Comparison of ENCODE assay signal across 11 cellular contexts in genomic region chr6:155026366-155027045, GRCh38. TPM values are rescaled to one million over a fixed set of nuclear protein-coding genes. Genes with fewer than 3 reads are reported as not detected.
DNase-seq lines count a peak whose midpoint lies in the region; ATAC-seq, FAIRE-seq and TF ChIP-seq lines count a peak whose summit lies in the region.
"Had no signal": no experiment of that assay in that cellular context is flagged by ENCODE, and none has a peak within 500 bp of the region (broad histone marks: within the 10 kb centered on the region; RNA-seq: fewer than 3 reads in every experiment).

No MANE protein-coding gene starts in this region.

- H3K4me3 ChIP-seq in right cardiac atrium (ENCODE audit: low read length) (no peak overlapping the region), right atrium auricular region (no peak overlapping the region), kidney (ENCODE audit: low read length in 2 of 2) (no peak overlapping the region)

- WGBS in right cardiac atrium, result 92% methylated on average over 6 of the region's 6 CpGs

- H3K27me3 ChIP-seq in right cardiac atrium (ENCODE audit: control insufficient read depth, insufficient read depth) (no peaks in the 10 kb centered on the region), right atrium auricular region (no peaks in the 10 kb centered on the region)

- peak in 2 of 3 donors; percentile 21 to 49 for DNase-seq in right cardiac atrium
- DNase-seq in right atrium auricular region (ENCODE audit: low spot score), result no peak
- DNase-seq in SW480 (ENCODE audit: low spot score), result peak; percentile 69
- DNase-seq in glomerular visceral epithelial cell (ENCODE audit: extremely low spot score), result peak; percentile 94
- peak; percentile 26 for DNase-seq in ureter (ENCODE audit: low spot score)
- DNase-seq in kidney, result no peak
- DNase-seq: CD4-positive, alpha-beta memory T cell; Kasumi-1; stimulated activated naive CD4-positive, alpha-beta T cell treated with Interleukin-2 at 50 U/mL for 16 hours had no signal

- TF ChIP-seq CTCF in right atrium auricular region (IDR thresholded peaks at IDR 0.05) (no peak), kidney (IDR thresholded peaks at IDR 0.05; ENCODE audit: borderline replicate concordance, extremely low read depth, insufficient read depth) (no peak)

- H3K4me1 ChIP-seq in right cardiac atrium (ENCODE audit: control insufficient read depth, insufficient read depth, low read length), result no peaks in the 10 kb centered on the region
- no peaks in the 10 kb centered on the region for H3K4me1 ChIP-seq in right atrium auricular region
- no peaks in the 10 kb centered on the region for H3K4me1 ChIP-seq in kidney (ENCODE audit: control insufficient read depth in 1 of 2, insufficient read depth in 1 of 2, low read depth in 1 of 2, low read length in 2 of 2)

- H3K27ac ChIP-seq in right cardiac atrium (ENCODE audit: low read length) (no peak overlapping the region), right atrium auricular region (no peak overlapping the region), kidney (ENCODE audit: low read depth in 2 of 2, low read length in 2 of 2) (no peak overlapping the region)

- ATAC-seq in right cardiac atrium, result peak; percentile 40 to 76
- ATAC-seq in HG03196 (IDR thresholded peaks at IDR 0.05; ENCODE audit: unreplicated experiment), result no peak
- no peak for ATAC-seq in HG02981 (IDR thresholded peaks at IDR 0.05; ENCODE audit: unreplicated experiment)

- H3K9me3 ChIP-seq in right cardiac atrium (ENCODE audit: control insufficient read depth, low read length) (no peaks in the 10 kb centered on the region), right atrium auricular region (no peaks in the 10 kb centered on the region), kidney (ENCODE audit: control insufficient read depth in 1 of 2, low read length in 2 of 2) (no peaks in the 10 kb centered on the region)

- no peak overlapping the region for H3K9ac ChIP-seq in kidney (ENCODE audit: low read length in 2 of 2)

- FAIRE-seq in kidney (lab: Jason Lieb, UNC), result no peak

- intact Hi-C loops in right cardiac atrium (cut with DNase I) (no loop called here), kidney (cut with DNase I) (no loop called here)

- H3K36me3 ChIP-seq in right atrium auricular region (no peaks in the 10 kb centered on the region), kidney (ENCODE audit: control insufficient read depth in 1 of 2, insufficient read depth in 2 of 2, low read length in 2 of 2) (no peaks in the 10 kb centered on the region)

RNA-seq across cellular contexts. Expression of gene TIAM2, which starts 31.4 kb away (rescaled TPM):
- 10 to 100 TPM in 3 of 4 donors, 1 to 10 TPM in 1; 9.2 to 13.9 (median 12.6) TPM for total RNA-seq in right cardiac atrium
- polyA plus RNA-seq in right cardiac atrium, result 6.6 TPM
- total RNA-seq in right atrium auricular region, result 10 to 100 TPM in 1 of 2 donors, 1 to 10 TPM in 1; 9.3 to 10.3 TPM
- total RNA-seq in ureter, result 12.8 TPM
- 7.6 TPM for total RNA-seq in kidney
- 6.8 TPM for polyA plus RNA-seq in kidney (ENCODE audit: insufficient read depth, low read depth, low replicate concordance)

Comparison
In these comparisons a context has a peak if more than half of its experiments do, and no peak if none do; other contexts are left out.
1. DNase-seq: peak in right cardiac atrium (2 of 3), SW480 (single experiment), glomerular visceral epithelial cell (single experiment) and ureter (single experiment); none in right atrium auricular region (single experiment) and kidney (single experiment).
2. ATAC-seq: peak in right cardiac atrium (2 of 2); none in HG03196 (single experiment) and HG02981 (single experiment).